8 cellular contexts compared by ENCODE assay signal in genomic region chr1:28882009-28882628, GRCh38. TPM values are rescaled to one million over a fixed set of nuclear protein-coding genes. Genes with fewer than 3 reads are reported as not detected.
DNase-seq lines count a peak whose midpoint lies in the region; ATAC-seq and TF ChIP-seq lines count a peak whose summit lies in the region.

No MANE protein-coding gene starts in this region.

- intact Hi-C loops in activated T-helper 1 cell treated with anti-CD3 and anti-CD28 coated beads, Interleukin-12 subunit alpha, Interleukin-12 subunit beta, Interleukin-2, Interleukin-4 antibody, amounts not matched to agents 30 ng/mL and 10 ng/mL and 1 ng/mL, durations not matched to agents 14 hours and 24 hours and 36 hours (cut with micrococcal nuclease), result loop anchor here (1.0 to 10.0 kb wide), 5 partner anchors 152 to 637 kb away; no protein-coding TSS in a partner anchor

- peak overlapping the region; percentile 73 for H3K18ac ChIP-seq in neuronal stem cell (ENCODE audit: low read length)

- no peaks in the 10 kb centered on the region for H3K9me3 Mint-ChIP-seq in activated T-helper 1 cell treated with anti-CD3 and anti-CD28 coated beads, Interleukin-12 subunit alpha, Interleukin-12 subunit beta, Interleukin-2, Interleukin-4 antibody, amounts not matched to agents 30 ng/mL and 10 ng/mL and 1 ng/mL, durations not matched to agents 14 hours and 24 hours and 36 hours

- no peak overlapping the region for H2BK5ac ChIP-seq in neuronal stem cell (ENCODE audit: low read length)

- DNase-seq in ELR (ENCODE audit: low read depth) (peak; percentile 86), MM.1S (peak; percentile 75), RWPE1 (ENCODE audit: low spot score) (peak; percentile 79), fibroblast of pulmonary artery (ENCODE audit: low read depth) (peak; percentile 87), neuronal stem cell (ENCODE audit: low spot score) (peak; percentile 86), substantia nigra (lab: John Stamatoyannopoulos, UW) (peak in 48 of 49 donors; percentile 14 to 88 (median 71))
- DNase-seq in activated T-helper 1 cell treated with anti-CD3 and anti-CD28 coated beads, Interleukin-12 subunit alpha, Interleukin-12 subunit beta, Interleukin-2, Interleukin-4 antibody, amounts not matched to agents 30 ng/mL and 10 ng/mL and 1 ng/mL, durations not matched to agents 14 hours and 24 hours and 36 hours (ENCODE audit: low spot score), result peak; percentile 70

- H3K4me2 ChIP-seq in MM.1S (ENCODE audit: low read depth, low read length) (peak overlapping the region; percentile 58), neuronal stem cell (ENCODE audit: insufficient read depth, low read length, poor library complexity, severe bottlenecking) (no peak overlapping the region)

- POLR2A ChIA-PET in RWPE1 (lab: Yijun Ruan, JAX; ENCODE audit: low non-redundant PET), result interaction anchor here (0.6 kb wide), 1 partner anchor 239 kb away, joined by 3 read pairs; no protein-coding TSS in a partner anchor

- peaks cover under 1% of the 10 kb centered on the region for H3K27me3 Mint-ChIP-seq in activated T-helper 1 cell treated with anti-CD3 and anti-CD28 coated beads, Interleukin-12 subunit alpha, Interleukin-12 subunit beta, Interleukin-2, Interleukin-4 antibody, amounts not matched to agents 30 ng/mL and 10 ng/mL and 1 ng/mL, durations not matched to agents 14 hours and 24 hours and 36 hours (ENCODE audit: insufficient read depth)

- H3K27me3 ChIP-seq in MM.1S (replicated peaks; ENCODE audit: insufficient read depth, low read length) (no peaks in the 10 kb centered on the region), neuronal stem cell (ENCODE audit: control insufficient read depth in 3 of 3, insufficient read depth in 3 of 3, low read depth in 1 of 3, low read length in 3 of 3) (peaks cover 0 to 8% (median 3%) of the 10 kb centered on the region in 3 experiments)

- no peak overlapping the region for H3K4ac ChIP-seq in neuronal stem cell (ENCODE audit: low read length)

- peak overlapping the region; percentile 42 for H3K14ac ChIP-seq in neuronal stem cell (ENCODE audit: low read length)

- CTCF ChIA-PET in RWPE1 (lab: Yijun Ruan, JAX), result interaction anchor here (0.5 to 1.8 kb wide), 28 partner anchors 13 to 332 kb away, joined by 3 to 74 read pairs (median 4); no protein-coding TSS in a partner anchor

- peak overlapping the region; percentile 24 for H3K27ac Mint-ChIP-seq in activated T-helper 1 cell treated with anti-CD3 and anti-CD28 coated beads, Interleukin-12 subunit alpha, Interleukin-12 subunit beta, Interleukin-2, Interleukin-4 antibody, amounts not matched to agents 30 ng/mL and 10 ng/mL and 1 ng/mL, durations not matched to agents 14 hours and 24 hours and 36 hours

- H3K4me1 Mint-ChIP-seq in activated T-helper 1 cell treated with anti-CD3 and anti-CD28 coated beads, Interleukin-12 subunit alpha, Interleukin-12 subunit beta, Interleukin-2, Interleukin-4 antibody, amounts not matched to agents 30 ng/mL and 10 ng/mL and 1 ng/mL, durations not matched to agents 14 hours and 24 hours and 36 hours (ENCODE audit: low read depth), result peaks cover 39% of the 10 kb centered on the region

- no peak overlapping the region for H2BK120ac ChIP-seq in neuronal stem cell (ENCODE audit: low read depth, low read length)

- H4K91ac ChIP-seq in neuronal stem cell (ENCODE audit: low read depth, low read length, poor library complexity), result no peak overlapping the region

- H4K20me1 ChIP-seq in MM.1S (ENCODE audit: insufficient read depth, low read length), result no peaks in the 10 kb centered on the region

- no peak overlapping the region for H3K27ac ChIP-seq in MM.1S (ENCODE audit: low read length)
- H3K27ac ChIP-seq in RWPE1, result peak overlapping the region; percentile 39
- no peak overlapping the region for H3K27ac ChIP-seq in neuronal stem cell (replicated peaks; ENCODE audit: low read length)
- no peak overlapping the region for H3K27ac ChIP-seq in substantia nigra (ENCODE audit: low read depth, low read length, poor library complexity, severe bottlenecking)

- H3K4me3 ChIP-seq in MM.1S (ENCODE audit: low read length) (no peak overlapping the region), fibroblast of pulmonary artery (replicated peaks; ENCODE audit: low read depth, low read length) (no peak overlapping the region), neuronal stem cell (ENCODE audit: low read length in 2 of 2) (no peak overlapping the region)

- H3F3A ChIP-seq in MM.1S (ENCODE audit: insufficient read depth, low read length), result peaks cover 4% of the 10 kb centered on the region

- peak overlapping the region; percentile 42 for H2AK5ac ChIP-seq in neuronal stem cell (ENCODE audit: low read depth, low read length)

- H3K9me2 ChIP-seq in MM.1S (replicated peaks; ENCODE audit: insufficient read depth, low read length), result no peaks in the 10 kb centered on the region

- no peaks in the 10 kb centered on the region for H3K36me3 ChIP-seq in MM.1S (replicated peaks; ENCODE audit: insufficient read depth, low read length)
- H3K36me3 ChIP-seq in neuronal stem cell (replicated peaks in 1 of 2; ENCODE audit: control insufficient read depth in 2 of 2, insufficient read depth in 2 of 2, low read length in 2 of 2), result no peaks in the 10 kb centered on the region

- no peak overlapping the region for H3K4me3 Mint-ChIP-seq in activated T-helper 1 cell treated with anti-CD3 and anti-CD28 coated beads, Interleukin-12 subunit alpha, Interleukin-12 subunit beta, Interleukin-2, Interleukin-4 antibody, amounts not matched to agents 30 ng/mL and 10 ng/mL and 1 ng/mL, durations not matched to agents 14 hours and 24 hours and 36 hours

- peak overlapping the region; percentile 2; the same call in 1 of the 2 replicates for H3K9ac ChIP-seq in MM.1S (ENCODE audit: low read length)
- no peak overlapping the region for H3K9ac ChIP-seq in neuronal stem cell (ENCODE audit: low read depth, low read length, poor library complexity)

- peaks cover 2% of the 10 kb centered on the region for H3K79me2 ChIP-seq in MM.1S (ENCODE audit: low read length)

- H4K8ac ChIP-seq in neuronal stem cell (ENCODE audit: low read depth, low read length), result no peak overlapping the region

- TF ChIP-seq CTCF in MM.1S (IDR thresholded peaks at IDR 0.05; ENCODE audit: low read length) (peak; percentile 94), RWPE1 (conservative IDR thresholded peaks at IDR 0.05; ENCODE audit: low read depth) (peak; percentile 90), fibroblast of pulmonary artery (IDR thresholded peaks at IDR 0.05; ENCODE audit: low read length, missing control alignments) (peak; percentile 94)

- H3K79me1 ChIP-seq in neuronal stem cell (ENCODE audit: low read depth, low read length), result no peaks in the 10 kb centered on the region

- H3K9me3 ChIP-seq in MM.1S (replicated peaks; ENCODE audit: insufficient read depth, low read length) (no peaks in the 10 kb centered on the region), neuronal stem cell (replicated peaks in 1 of 2; ENCODE audit: control insufficient read depth in 2 of 2, insufficient read depth in 1 of 2, low read depth in 1 of 2, low read length in 2 of 2) (no peaks in the 10 kb centered on the region)

- H2BK15ac ChIP-seq in neuronal stem cell (ENCODE audit: low read length), result no peak overlapping the region

- WGBS in neuronal stem cell (ENCODE audit: extremely low coverage in 2 of 2, insufficient read length in 2 of 2, insufficient replicate concordance in 1 of 2), 2 donors, result no CpG with 5 or more reads among the region's 13 CpGs

- H2AFZ ChIP-seq in MM.1S (ENCODE audit: low read length) (peak overlapping the region; percentile 84), neuronal stem cell (ENCODE audit: low read length) (peak overlapping the region; percentile 68)

- H3K23ac ChIP-seq in neuronal stem cell (ENCODE audit: low read depth, low read length, poor library complexity), result no peak overlapping the region

- ATAC-seq in HG03045 (IDR thresholded peaks at IDR 0.05; ENCODE audit: unreplicated experiment), result no peak

- H3K4me1 ChIP-seq in MM.1S (ENCODE audit: low read length) (peaks cover 28% of the 10 kb centered on the region), neuronal stem cell (ENCODE audit: control insufficient read depth in 2 of 2, insufficient read depth in 1 of 2, low read depth in 1 of 2, low read length in 2 of 2) (peaks cover 11 to 13% of the 10 kb centered on the region in 2 donors)

- no peak overlapping the region for H2BK12ac ChIP-seq in neuronal stem cell (ENCODE audit: low read length)

- H3K36me3 Mint-ChIP-seq in activated T-helper 1 cell treated with anti-CD3 and anti-CD28 coated beads, Interleukin-12 subunit alpha, Interleukin-12 subunit beta, Interleukin-2, Interleukin-4 antibody, amounts not matched to agents 30 ng/mL and 10 ng/mL and 1 ng/mL, durations not matched to agents 14 hours and 24 hours and 36 hours (ENCODE audit: low read depth), result no peaks in the 10 kb centered on the region

RNA-seq across cellular contexts. Expression of gene EPB41, which starts 32.2 kb away (rescaled TPM):
- total RNA-seq in activated T-helper 1 cell treated with anti-CD3 and anti-CD28 coated beads, Interleukin-12 subunit alpha, Interleukin-12 subunit beta, Interleukin-2, Interleukin-4 antibody, amounts not matched to agents 30 ng/mL and 10 ng/mL and 1 ng/mL, durations not matched to agents 14 hours and 24 hours and 36 hours, result 70.0 and 74.9 TPM in 2 replicates
- 105 TPM for polyA plus RNA-seq in neuronal stem cell (2013, experiment 1 of 2)
- polyA plus RNA-seq in neuronal stem cell (2013, experiment 2 of 2), result 105 TPM
